ENCODE assay signal across 1 cellular context in the genomic region with DNA sequence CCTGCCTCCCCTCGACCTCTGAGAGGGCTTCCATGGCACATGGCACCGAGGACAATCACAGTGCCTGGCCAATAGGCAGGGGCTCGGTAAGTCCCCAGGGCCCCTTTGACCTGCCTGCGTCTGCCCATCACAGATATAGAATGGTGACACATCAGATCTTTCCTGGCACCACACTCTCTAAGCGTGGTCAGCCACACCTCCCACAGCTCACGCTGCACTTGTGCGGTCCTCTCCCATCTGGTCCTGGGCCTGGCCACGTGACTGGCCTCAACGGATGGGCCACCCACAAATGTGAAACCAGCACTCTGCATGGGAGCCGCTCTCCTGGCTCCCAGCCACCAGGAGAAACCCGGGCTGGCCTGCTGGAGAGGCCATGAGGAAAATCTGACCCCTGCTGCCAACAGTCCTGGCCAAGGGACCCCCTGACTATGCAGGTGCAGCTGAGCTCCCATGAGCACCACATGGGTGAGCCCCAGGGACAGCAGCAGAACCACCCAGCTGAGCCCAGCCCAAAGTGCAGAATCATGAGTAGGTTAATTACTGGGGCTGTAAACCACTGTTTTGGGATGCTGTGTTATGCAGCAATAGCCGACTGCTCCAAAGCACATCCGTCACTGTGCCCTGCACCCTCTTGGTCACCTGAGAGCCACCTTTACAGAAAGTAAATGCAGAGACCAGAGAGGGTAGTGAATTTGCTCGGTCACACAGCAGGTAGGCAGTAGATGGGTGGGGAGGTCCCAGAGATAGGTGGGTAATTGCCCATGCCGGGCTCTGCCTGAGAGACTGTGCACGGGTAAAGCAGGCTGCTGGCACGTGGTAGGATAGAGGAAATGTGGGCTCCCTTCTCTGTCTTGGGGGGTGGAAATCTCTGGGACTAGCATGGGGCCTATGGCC.
TF ChIP-seq lines count a peak whose summit lies in the region.

No MANE protein-coding gene starts in this region.

TF ChIP-seq in HepG2, 621 proteins besides CTCF, POLR2A, EP300 and RAD21:
- TF ChIP-seq AGO2 (optimal IDR thresholded peaks at IDR 0.05; ENCODE audit: low read depth, low read length): peak; percentile 14
- peak; percentile 90 for TF ChIP-seq ZNF768 (CRISPR knock-in tag; IDR thresholded peaks at IDR 0.05)
- no peak for TF ChIP-seq MIER3 (CRISPR knock-in tag; IDR thresholded peaks at IDR 0.05; ENCODE audit: borderline replicate concordance)
- TF ChIP-seq TERF1 (CRISPR knock-in tag; IDR thresholded peaks at IDR 0.05): no peak
- peak; percentile 97 for TF ChIP-seq ZNF331 (CRISPR knock-in tag; IDR thresholded peaks at IDR 0.05)
TF ChIP-seq in HepG2: peak in this region for 3.
